Comparison of ENCODE assay signal across 27 cellular contexts in genomic region chr1:41272601-41273000, GRCh38.
"Had no signal": no experiment of that assay in that cellular context is flagged by ENCODE, and none has a peak within 500 bp of the region (broad histone marks: within the 10 kb centered on the region; RNA-seq: fewer than 3 reads in every experiment).

No MANE protein-coding gene starts in this region.

- ATAC-seq: foreskin keratinocyte; gastroesophageal sphincter; heart left ventricle; left cardiac atrium; left ventricle myocardium superior; lower lobe of right lung; natural killer cell; right lobe of liver; stimulated activated naive B cell treated with anti-CD40 and anti-IgM and Interleukin-4, amounts not matched to agents 10 μg/mL and 1 μg/mL and 100 μg/mL, for 72 hours; upper lobe of right lung had no signal

- H3K9me3 ChIP-seq: colonic mucosa, esophagus muscularis mucosa, gastroesophageal sphincter, heart left ventricle, lower lobe of right lung, neutrophil, right lobe of liver, suprapubic skin, transverse colon, upper lobe of right lung, uterus had no signal

- DNase-seq: colonic mucosa; effector CD8-positive, alpha-beta T cell; foreskin keratinocyte; heart left ventricle; left cardiac atrium; left ventricle myocardium superior; lower lobe of right lung; natural killer cell; right lobe of liver; small intestine; stimulated activated CD4-positive, alpha-beta T cell treated with anti-CD3 and anti-CD28 coated beads, Interleukin-15, amount 100 ng/mL, for 24 hours; stimulated activated CD4-positive, alpha-beta T cell treated with anti-CD3 and anti-CD28 coated beads, Interleukin-2, amount 100 ng/mL, for 48 hours; stimulated activated naive B cell treated with anti-CD40 and anti-IgM and Interleukin-4, amounts not matched to agents 10 μg/mL and 1 μg/mL and 100 μg/mL, for 72 hours; transverse colon; upper lobe of right lung; uterus had no signal

- H3K4me3 Mint-ChIP-seq: dendritic cell treated with granulocyte-macrophage colony-stimulating factor and Interleukin-4, amounts not matched to agents 40 ng/mL and 50 ng/mL, for 4 days; natural killer cell; stimulated activated naive B cell treated with anti-CD40 and anti-IgM and Interleukin-4, amounts not matched to agents 10 μg/mL and 1 μg/mL and 100 μg/mL, for 72 hours; stimulated activated naive CD8-positive, alpha-beta T cell treated with anti-CD3 and anti-CD28 coated beads, Interleukin-15, Interleukin-2, amounts not matched to agents 100 ng/mL and 50 ng/mL, for 24 hours had no signal

- H2AFZ ChIP-seq: hepatocyte, parathyroid adenoma had no signal

- H3K36me3 ChIP-seq: colonic mucosa, esophagus muscularis mucosa, gastroesophageal sphincter, heart left ventricle, lower lobe of right lung, neutrophil, right lobe of liver, suprapubic skin, transverse colon, upper lobe of right lung, uterus had no signal

- FAIRE-seq: endothelial cell of umbilical vein, islet of Langerhans, small intestine had no signal

- H3K4me1 Mint-ChIP-seq: stimulated activated naive B cell treated with anti-CD40 and anti-IgM and Interleukin-4, amounts not matched to agents 10 μg/mL and 1 μg/mL and 100 μg/mL, for 72 hours had no signal

- H3K27ac ChIP-seq: colonic mucosa, esophagus muscularis mucosa, foreskin keratinocyte, gastroesophageal sphincter, heart left ventricle, hepatocyte, lower lobe of right lung, neutrophil, parathyroid adenoma, right lobe of liver, suprapubic skin, transverse colon, upper lobe of right lung, uterus had no signal

- H3K4me2 ChIP-seq: hepatocyte had no signal

- H3K4me3 ChIP-seq: colonic mucosa, esophagus muscularis mucosa, gastroesophageal sphincter, heart left ventricle, hepatocyte, lower lobe of right lung, right lobe of liver, suprapubic skin, transverse colon, upper lobe of right lung, uterus had no signal

- H3K4me1 ChIP-seq: colonic mucosa, foreskin keratinocyte, transverse colon, upper lobe of right lung, uterus had no signal

- H3K9ac ChIP-seq: parathyroid adenoma had no signal

- H3K79me2 ChIP-seq: hepatocyte, parathyroid adenoma had no signal

- H3K27ac Mint-ChIP-seq: dendritic cell treated with granulocyte-macrophage colony-stimulating factor and Interleukin-4, amounts not matched to agents 40 ng/mL and 50 ng/mL, for 4 days; natural killer cell; progenitor cell of endocrine pancreas; stimulated activated naive B cell treated with anti-CD40 and anti-IgM and Interleukin-4, amounts not matched to agents 10 μg/mL and 1 μg/mL and 100 μg/mL, for 72 hours; stimulated activated naive CD8-positive, alpha-beta T cell treated with anti-CD3 and anti-CD28 coated beads, Interleukin-15, Interleukin-2, amounts not matched to agents 100 ng/mL and 50 ng/mL, for 24 hours had no signal

- H3K27me3 ChIP-seq: colonic mucosa, neutrophil, right lobe of liver, suprapubic skin, transverse colon, uterus had no signal

- H3K9me3 Mint-ChIP-seq: dendritic cell treated with granulocyte-macrophage colony-stimulating factor and Interleukin-4, amounts not matched to agents 40 ng/mL and 50 ng/mL, for 4 days; natural killer cell; stimulated activated naive B cell treated with anti-CD40 and anti-IgM and Interleukin-4, amounts not matched to agents 10 μg/mL and 1 μg/mL and 100 μg/mL, for 72 hours; stimulated activated naive CD8-positive, alpha-beta T cell treated with anti-CD3 and anti-CD28 coated beads, Interleukin-15, Interleukin-2, amounts not matched to agents 100 ng/mL and 50 ng/mL, for 24 hours had no signal
